8 cellular contexts compared by ENCODE assay signal in the genomic region with DNA sequence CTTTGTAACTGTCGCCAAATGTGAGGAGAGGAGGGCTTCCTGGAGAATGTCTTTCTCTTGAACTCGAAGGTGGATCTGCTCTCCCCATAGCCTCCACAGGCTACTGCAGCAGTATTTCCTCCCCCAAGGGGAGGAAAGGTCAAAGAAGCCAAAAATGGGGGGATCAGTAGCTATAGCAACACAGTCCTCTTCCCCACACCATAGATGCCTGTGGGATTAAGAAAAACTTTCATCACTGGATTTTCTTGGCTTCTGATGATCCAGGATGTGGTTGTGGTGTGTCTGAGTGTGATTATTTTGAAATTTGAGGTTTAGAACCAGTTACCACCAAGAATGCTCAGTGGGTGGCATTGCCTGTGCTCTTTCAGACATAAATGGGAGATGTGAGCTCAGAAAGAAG.
A peak's percentile ranks its signal among the peaks of the same experiment; 100 is the strongest.
DNase-seq lines count a peak whose midpoint lies in the region; TF ChIP-seq lines count a peak whose summit lies in the region.

No MANE protein-coding gene starts in this region.

- no peaks in the 10 kb centered on the region for H3K36me3 Mint-ChIP-seq in mesothelial cell of epicardium

- no peak overlapping the region for H3K4me3 Mint-ChIP-seq in mesothelial cell of epicardium

- DNase-seq in EH (ENCODE audit: low read depth) (peak; percentile 66), GM23248 (peak; percentile 77), foreskin melanocyte (peak; percentile 37), NCI-H2227 treated with DMSO at 0.1 percent for 48 hours (lab: John Stamatoyannopoulos, UW) (no peak), KG1 (lab: John Stamatoyannopoulos, UW) (no peak), mesothelial cell of epicardium (ENCODE audit: low spot score in 2 of 2, unreplicated experiment in 2 of 2) (no peak), epidermal melanocyte (ENCODE audit: insufficient read length, low spot score) (no peak)

- H3K9ac ChIP-seq in GM23248, result no peak overlapping the region
- no peak overlapping the region for H3K9ac ChIP-seq in OCI-LY1 (ENCODE audit: low read length)

- TF ChIP-seq CTCF in OCI-LY1 (IDR thresholded peaks at IDR 0.05; ENCODE audit: low read length) (no peak), mesothelial cell of epicardium (IDR thresholded peaks at IDR 0.05; ENCODE audit: unreplicated experiment) (no peak)

- H3K27me3 ChIP-seq in GM23248 (replicated peaks; ENCODE audit: insufficient read depth), result peaks cover 69% of the 10 kb centered on the region
- no peaks in the 10 kb centered on the region for H3K27me3 ChIP-seq in OCI-LY1 (ENCODE audit: insufficient read depth, low read length)

- H4K20me1 ChIP-seq in GM23248 (ENCODE audit: insufficient read depth) (no peaks in the 10 kb centered on the region), OCI-LY1 (ENCODE audit: insufficient read depth, low read length) (no peaks in the 10 kb centered on the region)

- H3K79me2 ChIP-seq in GM23248 (ENCODE audit: insufficient read depth) (no peaks in the 10 kb centered on the region), OCI-LY1 (ENCODE audit: insufficient read depth, low read length) (no peaks in the 10 kb centered on the region)

- 0 out of 2 replicates have a peak, but pooled peaks cover 6% of the 10 kb centered on the region for H3F3A ChIP-seq in GM23248 (ENCODE audit: insufficient read depth)
- no peaks in the 10 kb centered on the region for H3F3A ChIP-seq in OCI-LY1 (ENCODE audit: insufficient read depth, low read length)

- H3K9me2 ChIP-seq in GM23248 (ENCODE audit: insufficient read depth), result no peaks in the 10 kb centered on the region
- H3K9me2 ChIP-seq in OCI-LY1 (ENCODE audit: low read depth, low read length), result no peaks in the 10 kb centered on the region

- no peaks in the 10 kb centered on the region for H3K27me3 Mint-ChIP-seq in mesothelial cell of epicardium (ENCODE audit: low read depth)

- H3K4me1 ChIP-seq in GM23248 (ENCODE audit: insufficient read depth), result peaks cover 23% of the 10 kb centered on the region
- peaks cover 64% of the 10 kb centered on the region for H3K4me1 ChIP-seq in OCI-LY1 (ENCODE audit: insufficient read depth, low read length, severe bottlenecking)

- in situ Hi-C loops in GM23248 (cut with MboI), result no loop called here

- WGBS in GM23248 (ENCODE audit: low coverage in 1 of 2, low lambda C conversion rate in 2 of 2, missing lambda C conversion rate in 2 of 2), 2 experiments, result 23% methylated on average over 2 of the region's 2 CpGs

- H3K9me3 Mint-ChIP-seq in mesothelial cell of epicardium, result no peaks in the 10 kb centered on the region

- H3K9me3 ChIP-seq in GM23248 (ENCODE audit: low read depth) (no peaks in the 10 kb centered on the region), OCI-LY1 (ENCODE audit: low read length) (no peaks in the 10 kb centered on the region)

- no peak overlapping the region for H3K27ac ChIP-seq in GM23248
- H3K27ac ChIP-seq in OCI-LY1 (ENCODE audit: low read depth, low read length, poor library complexity, severe bottlenecking), result peak overlapping the region; percentile 87

- H3K4me2 ChIP-seq in GM23248 (ENCODE audit: unreplicated experiment) (peak overlapping the region; percentile 43), OCI-LY1 (ENCODE audit: low read length) (no peak overlapping the region)

- H3K4me3 ChIP-seq in GM23248, result no peak overlapping the region
- no peak overlapping the region for H3K4me3 ChIP-seq in OCI-LY1 (ENCODE audit: low read depth, low read length, poor library complexity, severe bottlenecking)

- H2AFZ ChIP-seq in GM23248 (no peak overlapping the region), OCI-LY1 (ENCODE audit: low read length) (no peak overlapping the region)

- H3K27ac Mint-ChIP-seq in mesothelial cell of epicardium, result no peak overlapping the region

- peaks cover 50% of the 10 kb centered on the region for H3K4me1 Mint-ChIP-seq in mesothelial cell of epicardium

- no peaks in the 10 kb centered on the region for H3K36me3 ChIP-seq in GM23248 (ENCODE audit: low read depth)
- no peaks in the 10 kb centered on the region for H3K36me3 ChIP-seq in OCI-LY1 (ENCODE audit: insufficient read depth, low read length)

Comparison
In these comparisons a context has a peak if more than half of its experiments do, and no peak if none do; other contexts are left out.
1. DNase-seq: peak in EH (single experiment), GM23248 (single experiment) and foreskin melanocyte (single experiment); none in NCI-H2227 treated with DMSO at 0.1 percent for 48 hours (single experiment), KG1 (single experiment), mesothelial cell of epicardium (0 of 2) and epidermal melanocyte (single experiment).